1 cellular context compared by ENCODE assay signal in the genomic region with DNA sequence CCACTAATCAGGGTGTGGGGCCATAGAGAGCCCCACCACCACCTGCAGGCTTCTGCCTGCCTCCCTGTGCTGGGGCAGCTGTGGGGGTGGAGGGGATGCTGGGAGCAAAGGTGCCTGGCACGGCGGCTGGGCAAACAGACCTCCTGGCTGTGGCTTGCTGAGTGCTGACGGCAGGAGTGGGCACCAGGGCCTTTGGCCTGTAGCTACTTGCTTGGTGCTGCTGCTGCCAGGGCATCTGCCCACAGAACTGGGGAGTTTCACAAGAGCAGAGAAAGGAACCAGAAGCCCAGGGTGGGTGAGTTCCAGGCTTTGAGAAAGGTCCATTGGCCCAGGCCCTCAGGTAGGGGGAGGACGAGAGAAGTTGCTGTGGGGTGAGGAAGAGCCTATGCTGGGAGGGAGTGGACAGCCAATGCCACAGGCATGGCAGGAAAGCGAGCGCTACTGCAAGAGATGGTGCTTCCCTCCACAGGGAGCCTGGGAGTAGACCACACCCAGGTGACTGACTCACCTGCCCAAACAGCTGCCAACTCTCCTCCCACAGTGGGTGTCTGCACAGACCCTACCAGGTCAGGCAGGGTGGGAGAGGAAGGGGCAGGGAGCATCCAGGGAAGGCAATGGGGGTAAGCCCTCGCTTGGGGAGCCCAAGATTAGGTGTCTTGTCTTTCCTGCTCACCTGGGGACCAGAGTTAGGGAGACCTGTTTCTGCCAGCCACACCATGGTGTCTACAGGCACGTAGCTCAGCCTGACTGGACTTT.
TF ChIP-seq lines count a peak whose summit lies in the region.

No MANE protein-coding gene starts in this region.

TF ChIP-seq in HCT116, 20 proteins besides CTCF, POLR2A, EP300 and RAD21:
- TF ChIP-seq CBX3 (IDR thresholded peaks at IDR 0.05; ENCODE audit: low read depth) (no peak), SP1 (IDR thresholded peaks at IDR 0.05; ENCODE audit: low read depth) (peak; percentile 46; the same call in 1 of the 2 replicates), TCF7L2 (IDR thresholded peaks at IDR 0.05; ENCODE audit: borderline replicate concordance, extremely low read depth, insufficient read depth, insufficient read length) (no peak), JUND (IDR thresholded peaks at IDR 0.05) (peak; percentile 47; the same call in 1 of the 2 replicates), FOSL1 (IDR thresholded peaks at IDR 0.05; ENCODE audit: low read depth) (peak; percentile 52), POLR2AphosphoS5 (IDR thresholded peaks at IDR 0.05; ENCODE audit: low read depth, low read length) (peak; percentile 14; the same call in 1 of the 2 replicates)
- TF ChIP-seq, protein P1, sequence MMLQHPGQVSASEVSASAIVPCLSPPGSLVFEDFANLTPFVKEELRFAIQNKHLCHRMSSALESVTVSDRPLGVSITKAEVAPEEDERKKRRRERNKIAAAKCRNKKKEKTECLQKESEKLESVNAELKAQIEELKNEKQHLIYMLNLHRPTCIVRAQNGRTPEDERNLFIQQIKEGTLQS (IDR thresholded peaks at IDR 0.05), result no peak
